Comparison of ENCODE assay signal across 7 cellular contexts in the genomic region with DNA sequence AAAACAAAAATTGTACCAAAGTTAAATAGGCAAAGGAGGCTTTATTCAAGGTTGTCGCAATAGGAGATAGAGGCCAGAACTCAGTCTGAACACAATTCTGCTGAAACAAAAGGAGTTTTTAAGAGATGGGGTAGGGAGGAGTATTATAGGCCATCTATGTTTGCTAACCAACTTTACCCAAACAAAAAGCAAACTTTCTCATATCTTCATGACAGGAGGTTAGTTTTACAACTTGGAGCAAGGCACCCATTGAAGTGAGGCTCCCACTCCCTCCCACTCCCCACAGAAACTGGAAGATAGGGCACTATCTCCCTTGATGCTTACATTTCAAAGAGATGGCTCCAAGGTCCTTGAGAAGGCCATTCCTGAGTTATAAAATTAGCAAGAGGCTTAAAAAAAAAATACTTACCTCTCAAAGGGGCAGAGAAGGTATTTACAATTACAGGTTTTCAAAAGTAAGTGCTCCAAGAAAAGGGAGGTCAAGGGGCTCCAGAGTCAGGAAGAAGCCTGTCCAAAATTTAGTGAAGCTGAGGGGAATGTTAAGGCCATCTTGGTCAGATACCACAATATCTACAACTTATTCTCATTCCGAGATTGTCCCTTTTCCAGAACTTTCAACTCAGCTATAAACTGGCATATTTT.
"Had no signal": no experiment of that assay in that cellular context is flagged by ENCODE, and none has a peak within 500 bp of the region (broad histone marks: within the 10 kb centered on the region; RNA-seq: fewer than 3 reads in every experiment).

No MANE protein-coding gene starts in this region.

- H3K27ac ChIP-seq: HL-60 had no signal

- FAIRE-seq: HTR-8/SVneo, K562 had no signal

- H3K4me3 ChIP-seq: K562 had no signal

- H3K36me3 Mint-ChIP-seq: IgD-negative memory B cell had no signal

- H3K4me3 Mint-ChIP-seq: IgD-negative memory B cell had no signal

- H3K27ac Mint-ChIP-seq: IgD-negative memory B cell had no signal

- DNase-seq: IMR-90, KBM-7, KG1 had no signal

- ATAC-seq: K562 had no signal
